Comparison of ENCODE assay signal across 1 cellular context in the genomic region with DNA sequence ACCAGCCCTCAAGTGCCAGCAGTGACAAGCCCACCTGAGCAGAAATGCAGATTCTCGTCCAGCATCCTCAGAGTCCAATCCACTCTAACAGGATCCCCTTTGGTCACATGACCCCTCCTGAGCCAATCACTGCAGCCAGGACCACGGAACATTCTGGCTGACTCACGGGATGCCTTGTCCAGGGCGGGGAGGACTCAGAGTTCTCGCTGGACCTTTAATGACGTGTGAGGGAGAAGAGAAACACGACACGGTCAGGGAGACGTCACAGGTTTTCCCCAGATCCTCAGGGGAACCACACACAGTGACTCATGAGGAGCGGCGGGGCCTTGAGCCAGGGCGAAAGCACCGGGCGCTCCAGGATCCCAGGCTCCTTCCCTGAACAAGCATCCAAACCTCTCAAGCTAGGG.
A peak's percentile ranks its signal among the peaks of the same experiment; 100 is the strongest.
TF ChIP-seq lines count a peak whose summit lies in the region.

No MANE protein-coding gene starts in this region.

TF ChIP-seq in K562, 482 proteins besides CTCF, POLR2A, EP300 and RAD21 (continued from another document):
- TF ChIP-seq, protein P1, sequence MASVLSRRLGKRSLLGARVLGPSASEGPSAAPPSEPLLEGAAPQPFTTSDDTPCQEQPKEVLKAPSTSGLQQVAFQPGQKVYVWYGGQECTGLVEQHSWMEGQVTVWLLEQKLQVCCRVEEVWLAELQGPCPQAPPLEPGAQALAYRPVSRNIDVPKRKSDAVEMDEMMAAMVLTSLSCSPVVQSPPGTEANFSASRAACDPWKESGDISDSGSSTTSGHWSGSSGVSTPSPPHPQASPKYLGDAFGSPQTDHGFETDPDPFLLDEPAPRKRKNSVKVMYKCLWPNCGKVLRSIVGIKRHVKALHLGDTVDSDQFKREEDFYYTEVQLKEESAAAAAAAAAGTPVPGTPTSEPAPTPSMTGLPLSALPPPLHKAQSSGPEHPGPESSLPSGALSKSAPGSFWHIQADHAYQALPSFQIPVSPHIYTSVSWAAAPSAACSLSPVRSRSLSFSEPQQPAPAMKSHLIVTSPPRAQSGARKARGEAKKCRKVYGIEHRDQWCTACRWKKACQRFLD (CRISPR knock-in tag; IDR thresholded peaks at IDR 0.05), result no peak
- TF ChIP-seq ATF1 (CRISPR knock-in tag; IDR thresholded peaks at IDR 0.05), result no peak
- peak; percentile 66; the same call in 1 of the 2 replicates for TF ChIP-seq ATF1 (tag; IDR thresholded peaks at IDR 0.05)
- no peak for TF ChIP-seq ZFX (CRISPR knock-in tag; IDR thresholded peaks at IDR 0.05)
- TF ChIP-seq NELFE (IDR thresholded peaks at IDR 0.05; ENCODE audit: insufficient read depth, insufficient read length), result no peak
- no peak for TF ChIP-seq PTTG1 (tag; IDR thresholded peaks at IDR 0.05; ENCODE audit: low read depth)
- no peak for TF ChIP-seq GABPB2 (CRISPR knock-in tag; conservative IDR thresholded peaks at IDR 0.05)
- no peak for TF ChIP-seq RBM39 (optimal IDR thresholded peaks at IDR 0.05; ENCODE audit: low read depth, low read length)
- TF ChIP-seq TOE1 (IDR thresholded peaks at IDR 0.05; ENCODE audit: borderline replicate concordance), result peak; percentile 88
- TF ChIP-seq TOE1 (CRISPR knock-in tag; IDR thresholded peaks at IDR 0.05; ENCODE audit: borderline replicate concordance, low read depth), result no peak
- peak; percentile 88 for TF ChIP-seq RAD51 (IDR thresholded peaks at IDR 0.05; ENCODE audit: borderline replicate concordance, low read depth)
- no peak for TF ChIP-seq NR1H2 (CRISPR knock-in tag; IDR thresholded peaks at IDR 0.05)
- no peak for TF ChIP-seq GABPA (tag; conservative IDR thresholded peaks at IDR 0.05; ENCODE audit: low read depth)
- TF ChIP-seq RBFOX2 (IDR thresholded peaks at IDR 0.05; ENCODE audit: low read depth, low read length), result no peak
- TF ChIP-seq ZNF140 (CRISPR knock-in tag; IDR thresholded peaks at IDR 0.05), result no peak
- peak; percentile 83 for TF ChIP-seq NFYB (IDR thresholded peaks at IDR 0.05; ENCODE audit: extremely low read depth, insufficient read length)
- TF ChIP-seq, protein P2, sequence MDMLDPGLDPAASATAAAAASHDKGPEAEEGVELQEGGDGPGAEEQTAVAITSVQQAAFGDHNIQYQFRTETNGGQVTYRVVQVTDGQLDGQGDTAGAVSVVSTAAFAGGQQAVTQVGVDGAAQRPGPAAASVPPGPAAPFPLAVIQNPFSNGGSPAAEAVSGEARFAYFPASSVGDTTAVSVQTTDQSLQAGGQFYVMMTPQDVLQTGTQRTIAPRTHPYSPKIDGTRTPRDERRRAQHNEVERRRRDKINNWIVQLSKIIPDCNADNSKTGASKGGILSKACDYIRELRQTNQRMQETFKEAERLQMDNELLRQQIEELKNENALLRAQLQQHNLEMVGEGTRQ (CRISPR knock-in tag; IDR thresholded peaks at IDR 0.05), result peak; percentile 88
